In the genomic region with DNA sequence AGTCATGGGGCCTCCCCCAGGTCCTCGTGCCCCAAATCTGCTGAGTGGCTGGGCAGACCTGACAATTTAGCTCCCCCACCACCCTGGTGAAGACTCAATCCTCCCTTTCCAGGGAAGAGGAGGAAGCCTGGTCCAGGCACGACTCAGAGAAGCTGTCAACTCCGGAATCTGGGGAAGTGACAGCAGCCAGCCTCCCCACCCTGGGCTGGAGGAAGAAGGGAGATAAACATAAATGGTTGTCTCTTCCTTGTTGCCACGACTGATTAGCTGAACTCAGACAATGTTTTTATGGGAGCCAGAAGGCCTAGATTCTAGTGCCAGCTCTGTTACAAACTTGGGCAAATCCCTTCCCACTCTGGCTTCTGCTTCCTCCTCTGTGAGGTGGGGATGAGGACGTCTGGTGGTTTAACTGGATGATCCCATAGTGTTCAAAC, we compare ENCODE assay signal across 1 cellular context.
TF ChIP-seq lines count a peak whose summit lies in the region.

No MANE protein-coding gene starts in this region.

TF ChIP-seq in K562, 482 proteins besides CTCF, POLR2A, EP300 and RAD21 (continues in another document):
- TF ChIP-seq, protein P1, sequence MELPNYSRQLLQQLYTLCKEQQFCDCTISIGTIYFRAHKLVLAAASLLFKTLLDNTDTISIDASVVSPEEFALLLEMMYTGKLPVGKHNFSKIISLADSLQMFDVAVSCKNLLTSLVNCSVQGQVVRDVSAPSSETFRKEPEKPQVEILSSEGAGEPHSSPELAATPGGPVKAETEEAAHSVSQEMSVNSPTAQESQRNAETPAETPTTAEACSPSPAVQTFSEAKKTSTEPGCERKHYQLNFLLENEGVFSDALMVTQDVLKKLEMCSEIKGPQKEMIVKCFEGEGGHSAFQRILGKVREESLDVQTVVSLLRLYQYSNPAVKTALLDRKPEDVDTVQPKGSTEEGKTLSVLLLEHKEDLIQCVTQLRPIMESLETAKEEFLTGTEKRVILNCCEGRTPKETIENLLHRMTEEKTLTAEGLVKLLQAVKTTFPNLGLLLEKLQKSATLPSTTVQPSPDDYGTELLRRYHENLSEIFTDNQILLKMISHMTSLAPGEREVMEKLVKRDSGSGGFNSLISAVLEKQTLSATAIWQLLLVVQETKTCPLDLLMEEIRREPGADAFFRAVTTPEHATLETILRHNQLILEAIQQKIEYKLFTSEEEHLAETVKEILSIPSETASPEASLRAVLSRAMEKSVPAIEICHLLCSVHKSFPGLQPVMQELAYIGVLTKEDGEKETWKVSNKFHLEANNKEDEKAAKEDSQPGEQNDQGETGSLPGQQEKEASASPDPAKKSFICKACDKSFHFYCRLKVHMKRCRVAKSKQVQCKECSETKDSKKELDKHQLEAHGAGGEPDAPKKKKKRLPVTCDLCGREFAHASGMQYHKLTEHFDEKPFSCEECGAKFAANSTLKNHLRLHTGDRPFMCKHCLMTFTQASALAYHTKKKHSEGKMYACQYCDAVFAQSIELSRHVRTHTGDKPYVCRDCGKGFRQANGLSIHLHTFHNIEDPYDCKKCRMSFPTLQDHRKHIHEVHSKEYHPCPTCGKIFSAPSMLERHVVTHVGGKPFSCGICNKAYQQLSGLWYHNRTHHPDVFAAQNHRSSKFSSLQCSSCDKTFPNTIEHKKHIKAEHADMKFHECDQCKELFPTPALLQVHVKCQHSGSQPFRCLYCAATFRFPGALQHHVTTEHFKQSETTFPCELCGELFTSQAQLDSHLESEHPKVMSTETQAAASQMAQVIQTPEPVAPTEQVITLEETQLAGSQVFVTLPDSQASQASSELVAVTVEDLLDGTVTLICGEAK (IDR thresholded peaks at IDR 0.05): no peak
- TF ChIP-seq, protein P1 (CRISPR knock-in tag; IDR thresholded peaks at IDR 0.05): no peak
- TF ChIP-seq, protein P2, sequence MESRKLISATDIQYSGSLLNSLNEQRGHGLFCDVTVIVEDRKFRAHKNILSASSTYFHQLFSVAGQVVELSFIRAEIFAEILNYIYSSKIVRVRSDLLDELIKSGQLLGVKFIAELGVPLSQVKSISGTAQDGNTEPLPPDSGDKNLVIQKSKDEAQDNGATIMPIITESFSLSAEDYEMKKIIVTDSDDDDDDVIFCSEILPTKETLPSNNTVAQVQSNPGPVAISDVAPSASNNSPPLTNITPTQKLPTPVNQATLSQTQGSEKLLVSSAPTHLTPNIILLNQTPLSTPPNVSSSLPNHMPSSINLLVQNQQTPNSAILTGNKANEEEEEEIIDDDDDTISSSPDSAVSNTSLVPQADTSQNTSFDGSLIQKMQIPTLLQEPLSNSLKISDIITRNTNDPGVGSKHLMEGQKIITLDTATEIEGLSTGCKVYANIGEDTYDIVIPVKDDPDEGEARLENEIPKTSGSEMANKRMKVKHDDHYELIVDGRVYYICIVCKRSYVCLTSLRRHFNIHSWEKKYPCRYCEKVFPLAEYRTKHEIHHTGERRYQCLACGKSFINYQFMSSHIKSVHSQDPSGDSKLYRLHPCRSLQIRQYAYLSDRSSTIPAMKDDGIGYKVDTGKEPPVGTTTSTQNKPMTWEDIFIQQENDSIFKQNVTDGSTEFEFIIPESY (CRISPR knock-in tag; IDR thresholded peaks at IDR 0.05): no peak
- peak; percentile 25 for TF ChIP-seq CBFA2T3 (IDR thresholded peaks at IDR 0.05)
- peak; percentile 28; the same call in 1 of the 2 replicates for TF ChIP-seq SPI1 (IDR thresholded peaks at IDR 0.05; ENCODE audit: borderline replicate concordance, low read depth, low read length)
- TF ChIP-seq, protein P3, sequence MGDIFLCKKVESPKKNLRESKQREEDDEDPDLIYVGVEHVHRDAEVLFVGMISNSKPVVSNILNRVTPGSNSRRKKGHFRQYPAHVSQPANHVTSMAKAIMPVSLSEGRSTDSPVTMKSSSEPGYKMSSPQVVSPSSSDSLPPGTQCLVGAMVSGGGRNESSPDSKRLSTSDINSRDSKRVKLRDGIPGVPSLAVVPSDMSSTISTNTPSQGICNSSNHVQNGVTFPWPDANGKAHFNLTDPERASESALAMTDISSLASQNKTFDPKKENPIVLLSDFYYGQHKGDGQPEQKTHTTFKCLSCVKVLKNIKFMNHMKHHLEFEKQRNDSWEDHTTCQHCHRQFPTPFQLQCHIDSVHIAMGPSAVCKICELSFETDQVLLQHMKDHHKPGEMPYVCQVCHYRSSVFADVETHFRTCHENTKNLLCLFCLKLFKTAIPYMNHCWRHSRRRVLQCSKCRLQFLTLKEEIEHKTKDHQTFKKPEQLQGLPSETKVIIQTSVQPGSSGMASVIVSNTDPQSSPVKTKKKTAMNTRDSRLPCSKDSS (IDR thresholded peaks at IDR 0.05; ENCODE audit: low read depth, partially characterized antibody): no peak
- TF ChIP-seq NELFE (IDR thresholded peaks at IDR 0.05; ENCODE audit: insufficient read depth, insufficient read length): no peak
- TF ChIP-seq MECOM (CRISPR knock-in tag; IDR thresholded peaks at IDR 0.05): 0 out of 2 replicates have a peak, but pooled peaks have one; percentile 10
- no peak for TF ChIP-seq ZNF586 (CRISPR knock-in tag; conservative IDR thresholded peaks at IDR 0.05)
- no peak for TF ChIP-seq PYGO2 (tag; IDR thresholded peaks at IDR 0.05)
- TF ChIP-seq, protein P4, sequence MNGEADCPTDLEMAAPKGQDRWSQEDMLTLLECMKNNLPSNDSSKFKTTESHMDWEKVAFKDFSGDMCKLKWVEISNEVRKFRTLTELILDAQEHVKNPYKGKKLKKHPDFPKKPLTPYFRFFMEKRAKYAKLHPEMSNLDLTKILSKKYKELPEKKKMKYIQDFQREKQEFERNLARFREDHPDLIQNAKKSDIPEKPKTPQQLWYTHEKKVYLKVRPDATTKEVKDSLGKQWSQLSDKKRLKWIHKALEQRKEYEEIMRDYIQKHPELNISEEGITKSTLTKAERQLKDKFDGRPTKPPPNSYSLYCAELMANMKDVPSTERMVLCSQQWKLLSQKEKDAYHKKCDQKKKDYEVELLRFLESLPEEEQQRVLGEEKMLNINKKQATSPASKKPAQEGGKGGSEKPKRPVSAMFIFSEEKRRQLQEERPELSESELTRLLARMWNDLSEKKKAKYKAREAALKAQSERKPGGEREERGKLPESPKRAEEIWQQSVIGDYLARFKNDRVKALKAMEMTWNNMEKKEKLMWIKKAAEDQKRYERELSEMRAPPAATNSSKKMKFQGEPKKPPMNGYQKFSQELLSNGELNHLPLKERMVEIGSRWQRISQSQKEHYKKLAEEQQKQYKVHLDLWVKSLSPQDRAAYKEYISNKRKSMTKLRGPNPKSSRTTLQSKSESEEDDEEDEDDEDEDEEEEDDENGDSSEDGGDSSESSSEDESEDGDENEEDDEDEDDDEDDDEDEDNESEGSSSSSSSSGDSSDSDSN (IDR thresholded peaks at IDR 0.05; ENCODE audit: borderline replicate concordance in 1 of 2, low read depth in 2 of 2, low read length in 2 of 2): 0 out of 4 replicates have a peak, but pooled peaks of 1 of the 2 experiments have one; percentile 20
- TF ChIP-seq, protein P5, sequence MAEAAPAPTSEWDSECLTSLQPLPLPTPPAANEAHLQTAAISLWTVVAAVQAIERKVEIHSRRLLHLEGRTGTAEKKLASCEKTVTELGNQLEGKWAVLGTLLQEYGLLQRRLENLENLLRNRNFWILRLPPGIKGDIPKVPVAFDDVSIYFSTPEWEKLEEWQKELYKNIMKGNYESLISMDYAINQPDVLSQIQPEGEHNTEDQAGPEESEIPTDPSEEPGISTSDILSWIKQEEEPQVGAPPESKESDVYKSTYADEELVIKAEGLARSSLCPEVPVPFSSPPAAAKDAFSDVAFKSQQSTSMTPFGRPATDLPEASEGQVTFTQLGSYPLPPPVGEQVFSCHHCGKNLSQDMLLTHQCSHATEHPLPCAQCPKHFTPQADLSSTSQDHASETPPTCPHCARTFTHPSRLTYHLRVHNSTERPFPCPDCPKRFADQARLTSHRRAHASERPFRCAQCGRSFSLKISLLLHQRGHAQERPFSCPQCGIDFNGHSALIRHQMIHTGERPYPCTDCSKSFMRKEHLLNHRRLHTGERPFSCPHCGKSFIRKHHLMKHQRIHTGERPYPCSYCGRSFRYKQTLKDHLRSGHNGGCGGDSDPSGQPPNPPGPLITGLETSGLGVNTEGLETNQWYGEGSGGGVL (CRISPR knock-in tag; IDR thresholded peaks at IDR 0.05): no peak
- no peak for TF ChIP-seq ETV6 (IDR thresholded peaks at IDR 0.05; ENCODE audit: borderline replicate concordance in 1 of 2, low read depth in 2 of 2, low read length in 1 of 2)
- no peak for TF ChIP-seq ETV6 (CRISPR knock-in tag; IDR thresholded peaks at IDR 0.05; ENCODE audit: borderline replicate concordance)
- no peak for TF ChIP-seq CCNT2 (IDR thresholded peaks at IDR 0.05; ENCODE audit: borderline replicate concordance, extremely low read depth, insufficient read length, low read depth, low read length)
- TF ChIP-seq NR2C1 (IDR thresholded peaks at IDR 0.05): no peak
- peak; percentile 20; the same call in 1 of the 2 replicates for TF ChIP-seq NR2C1 (tag; IDR thresholded peaks at IDR 0.05)
- TF ChIP-seq THRAP3 (IDR thresholded peaks at IDR 0.05; ENCODE audit: borderline replicate concordance): no peak
- TF ChIP-seq, protein P6, sequence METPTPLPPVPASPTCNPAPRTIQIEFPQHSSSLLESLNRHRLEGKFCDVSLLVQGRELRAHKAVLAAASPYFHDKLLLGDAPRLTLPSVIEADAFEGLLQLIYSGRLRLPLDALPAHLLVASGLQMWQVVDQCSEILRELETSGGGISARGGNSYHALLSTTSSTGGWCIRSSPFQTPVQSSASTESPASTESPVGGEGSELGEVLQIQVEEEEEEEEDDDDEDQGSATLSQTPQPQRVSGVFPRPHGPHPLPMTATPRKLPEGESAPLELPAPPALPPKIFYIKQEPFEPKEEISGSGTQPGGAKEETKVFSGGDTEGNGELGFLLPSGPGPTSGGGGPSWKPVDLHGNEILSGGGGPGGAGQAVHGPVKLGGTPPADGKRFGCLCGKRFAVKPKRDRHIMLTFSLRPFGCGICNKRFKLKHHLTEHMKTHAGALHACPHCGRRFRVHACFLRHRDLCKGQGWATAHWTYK (CRISPR knock-in tag; IDR thresholded peaks at IDR 0.05): no peak
- TF ChIP-seq RNF2 (IDR thresholded peaks at IDR 0.05): no peak
- no peak for TF ChIP-seq TAF9B (IDR thresholded peaks at IDR 0.05; ENCODE audit: partially characterized antibody)
- TF ChIP-seq DACH1 (IDR thresholded peaks at IDR 0.05; ENCODE audit: partially characterized antibody): no peak
- no peak for TF ChIP-seq TCFL5 (CRISPR knock-in tag; conservative IDR thresholded peaks at IDR 0.05)
- 0 out of 2 replicates have a peak, but pooled peaks have one; percentile 24 for TF ChIP-seq FOXJ2 (tag; IDR thresholded peaks at IDR 0.05)
- TF ChIP-seq CBX1 (IDR thresholded peaks at IDR 0.05; ENCODE audit: low read depth): no peak
- TF ChIP-seq TCF7 (IDR thresholded peaks at IDR 0.05; ENCODE audit: borderline replicate concordance): no peak
- no peak for TF ChIP-seq KHSRP (IDR thresholded peaks at IDR 0.05)
- TF ChIP-seq SIN3A (IDR thresholded peaks at IDR 0.05; ENCODE audit: borderline replicate concordance in 2 of 2, control insufficient read depth in 1 of 2, low read depth in 2 of 2, low read length in 2 of 2): no peak
- no peak for TF ChIP-seq ZNF224 (CRISPR knock-in tag; IDR thresholded peaks at IDR 0.05)
- no peak for TF ChIP-seq CAMTA2 (CRISPR knock-in tag; conservative IDR thresholded peaks at IDR 0.05)
- no peak for TF ChIP-seq U2AF2 (optimal IDR thresholded peaks at IDR 0.05; ENCODE audit: low read depth, low read length)
- no peak for TF ChIP-seq MYNN (IDR thresholded peaks at IDR 0.05)
- no peak for TF ChIP-seq MYNN (CRISPR knock-in tag; IDR thresholded peaks at IDR 0.05)
- no peak for TF ChIP-seq ZNF274 (IDR thresholded peaks at IDR 0.05; ENCODE audit: borderline replicate concordance, low read depth, low read length)
- TF ChIP-seq TRIM28 (IDR thresholded peaks at IDR 0.05): no peak
